ENCODE assay signal across 21 cellular contexts in the genomic region with DNA sequence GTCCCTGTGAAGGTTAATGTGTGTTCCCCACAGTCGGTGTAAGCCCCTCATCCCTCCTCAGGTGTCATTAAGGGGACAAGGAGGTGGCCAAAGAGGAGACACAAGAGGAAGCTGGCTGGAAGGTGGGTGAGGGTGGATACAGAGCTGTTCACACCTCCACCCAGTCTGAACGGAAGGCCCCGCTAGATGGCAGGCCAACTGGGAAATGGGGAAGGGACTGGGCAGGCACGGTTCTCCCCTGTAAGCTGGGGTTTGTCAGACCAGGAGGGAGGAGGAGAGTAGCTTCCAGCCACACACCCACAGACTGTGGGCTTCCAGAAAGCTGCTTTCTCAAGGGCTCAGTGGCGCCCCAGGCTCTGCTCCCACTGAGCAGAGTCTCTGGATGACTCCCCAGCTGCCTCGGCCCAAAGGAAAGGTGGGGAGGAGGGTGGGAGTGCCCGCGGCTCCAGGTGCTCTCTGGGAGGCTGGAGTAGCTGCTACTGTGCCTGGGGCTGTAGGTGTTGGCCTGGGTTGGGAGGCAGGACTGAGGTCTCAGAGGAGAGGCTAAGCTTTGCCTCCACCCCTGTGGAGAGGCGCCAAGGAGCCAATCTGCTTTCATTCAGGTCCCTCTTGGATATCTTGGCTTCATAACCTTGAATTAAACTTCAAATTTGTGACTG. TPM values are rescaled to one million over a fixed set of nuclear protein-coding genes. Genes with fewer than 3 reads are reported as not detected.
"Had no signal": no experiment of that assay in that cellular context is flagged by ENCODE, and none has a peak within 500 bp of the region (broad histone marks: within the 10 kb centered on the region; RNA-seq: fewer than 3 reads in every experiment).

No MANE protein-coding gene starts in this region.

- H3K4me3 ChIP-seq: sigmoid colon had no signal

- H3K4me1 Mint-ChIP-seq: immature natural killer cell, natural killer cell had no signal

- H3K4me3 Mint-ChIP-seq: activated T-cell treated with anti-CD3 and anti-CD28 coated beads, Interleukin-2, amount 50 U/mL, for 24 hours; immature natural killer cell; natural killer cell had no signal

- ATAC-seq: activated CD4-positive, CD25-positive, alpha-beta regulatory T cell treated with anti-CD3 and anti-CD28 coated beads, Interleukin-2, amount 50 U/mL, for 24 hours; activated naive CD4-positive, alpha-beta T cell treated with anti-CD3 and anti-CD28 coated beads, Interleukin-2, amount 50 U/mL, for 72 hours; left colon; natural killer cell had no signal

- H3K9me3 ChIP-seq: sigmoid colon had no signal

- H3K27ac ChIP-seq: brain microvascular endothelial cell, sigmoid colon had no signal

- DNase-seq: activated CD4-positive, alpha-beta T cell treated with anti-CD3 and anti-CD28 coated beads, Interleukin-2, amount 50 U/mL, for 4 hours; activated effector memory CD4-positive, alpha-beta T cell treated with anti-CD3 and anti-CD28 coated beads, Interleukin-2, amount 50 U/mL, for 16 hours; activated T-cell treated with anti-CD3 and anti-CD28 coated beads, Interleukin-2, amount 50 U/mL, for 24 hours; amniotic stem cell; brain microvascular endothelial cell; cerebellar nuclear complex; dermis blood vessel endothelial cell; hippocampal formation; immature natural killer cell; left colon; natural killer cell; occipital lobe; sigmoid colon; stimulated activated CD4-positive, alpha-beta T cell treated with anti-CD3 and anti-CD28 coated beads, Interleukin-2, amount 100 ng/mL, for 24 hours; stimulated activated naive CD4-positive, alpha-beta T cell treated with Interleukin-2 at 50 U/mL for 16 hours had no signal

- H3K27me3 ChIP-seq: brain microvascular endothelial cell, sigmoid colon had no signal

- H3K27ac Mint-ChIP-seq: activated naive CD4-positive, alpha-beta T cell treated with anti-CD3 and anti-CD28 coated beads, Interleukin-2, amount 50 U/mL, for 72 hours; activated T-cell treated with anti-CD3 and anti-CD28 coated beads, Interleukin-2, amount 50 U/mL, for 24 hours; immature natural killer cell; natural killer cell had no signal

- H3K27me3 Mint-ChIP-seq: activated T-cell treated with anti-CD3 and anti-CD28 coated beads, Interleukin-2, amount 50 U/mL, for 24 hours had no signal

- H3K36me3 Mint-ChIP-seq: activated naive CD4-positive, alpha-beta T cell treated with anti-CD3 and anti-CD28 coated beads, Interleukin-2, amount 50 U/mL, for 72 hours; immature natural killer cell; natural killer cell had no signal

- H3K9me3 Mint-ChIP-seq: activated naive CD4-positive, alpha-beta T cell treated with anti-CD3 and anti-CD28 coated beads, Interleukin-2, amount 50 U/mL, for 72 hours had no signal

- H3K36me3 ChIP-seq: brain microvascular endothelial cell, sigmoid colon had no signal

RNA-seq across cellular contexts. Expression of a gene that starts 41.2 kb away (rescaled TPM):
- total RNA-seq: activated naive CD4-positive, alpha-beta T cell treated with anti-CD3 and anti-CD28 coated beads, Interleukin-2, amount 50 U/mL, for 72 hours; dermis blood vessel endothelial cell; glomerular endothelial cell; lung microvascular endothelial cell; natural killer cell; pulmonary artery endothelial cell; T-helper 2 cell treated with Interferon-gamma antibody and Interleukin-4, amounts not matched to agents 100 ng/mL and 5 ng/mL, for 36 hours had no signal
- polyA plus RNA-seq: immature natural killer cell had no signal
